Comparison of ENCODE assay signal across 17 cellular contexts in the genomic region with DNA sequence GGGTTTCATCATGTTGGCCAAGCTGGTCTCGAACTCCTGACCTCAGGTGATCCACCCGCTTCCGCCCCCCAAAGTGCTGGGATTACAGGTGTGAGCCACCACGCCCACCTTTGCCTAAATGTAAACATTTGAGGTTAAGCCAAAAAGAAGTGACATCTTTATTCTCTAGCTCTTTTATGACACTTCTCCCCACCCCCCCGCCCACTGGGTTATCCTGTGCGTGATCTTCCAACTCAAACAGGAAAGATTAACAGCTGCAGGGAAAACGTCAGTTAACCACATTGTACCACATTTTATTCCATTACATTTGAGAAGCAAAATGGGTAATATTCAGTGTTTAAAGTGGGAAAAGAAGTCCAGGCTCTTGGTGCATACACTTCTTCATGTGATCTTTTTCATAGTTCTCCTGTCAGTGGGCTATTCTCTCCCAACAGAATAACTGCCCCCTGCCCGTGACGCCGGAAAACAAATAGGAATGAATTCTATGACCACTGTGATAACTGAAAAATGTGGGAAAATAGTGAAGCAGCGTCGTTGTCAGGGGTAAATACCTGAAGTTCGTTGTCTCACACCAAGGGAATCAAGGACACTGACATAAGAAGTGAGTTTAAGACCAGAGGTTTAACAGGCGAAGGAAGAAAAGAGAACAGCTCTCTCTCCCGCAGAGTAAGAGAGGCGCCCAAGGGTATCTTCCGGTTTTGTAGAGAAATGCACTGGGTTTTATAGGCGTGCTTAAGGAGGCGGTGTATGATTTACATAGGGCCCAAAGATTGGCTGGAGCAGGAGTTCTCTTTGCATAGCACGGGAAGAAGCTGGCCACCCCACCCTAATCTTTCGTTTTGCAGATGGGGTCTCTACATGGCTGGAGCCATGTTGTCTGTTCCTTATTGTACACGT. TPM values are rescaled to one million over a fixed set of nuclear protein-coding genes. Genes with fewer than 3 reads are reported as not detected.
DNase-seq lines count a peak whose midpoint lies in the region; ATAC-seq and TF ChIP-seq lines count a peak whose summit lies in the region.
"Had no signal": no experiment of that assay in that cellular context is flagged by ENCODE, and none has a peak within 500 bp of the region (broad histone marks: within the 10 kb centered on the region; RNA-seq: fewer than 3 reads in every experiment).

No MANE protein-coding gene starts in this region.

- TF ChIP-seq POLR2A in breast epithelium (IDR thresholded peaks at IDR 0.05), result no peak

- peak; percentile 50 for DNase-seq in activated CD4-positive, alpha-beta memory T cell treated with anti-CD3 and anti-CD28 coated beads for 36 hours
- DNase-seq in activated CD4-positive, alpha-beta memory T cell treated with anti-CD3 and anti-CD28 coated beads, Interleukin-2, amount 10 ng/mL, durations not matched to agents 7 days and 5 days, result no peak
- peak; percentile 85 for DNase-seq in LHCN-M2 (ENCODE audit: low read depth)
- DNase-seq in SW480 (ENCODE audit: low spot score), result peak; percentile 55
- DNase-seq in foreskin melanocyte, result peak; percentile 75
- DNase-seq in breast epithelium (ENCODE audit: low spot score in 2 of 2), result no peak
- no peak for DNase-seq in progenitor cell of endocrine pancreas (ENCODE audit: low spot score, unreplicated experiment)
- DNase-seq: activated CD4-positive, CD25-positive, alpha-beta regulatory T cell; activated gamma-delta T cell; NCI-H1417 treated with DMSO at 0.1 percent for 48 hours; NCI-H524; nucleus accumbens; trophoblast cell had no signal

- H3K4me3 Mint-ChIP-seq in activated CD4-positive, alpha-beta memory T cell treated with anti-CD3 and anti-CD28 coated beads for 36 hours, result no peak overlapping the region
- H3K4me3 Mint-ChIP-seq in activated CD4-positive, alpha-beta memory T cell treated with anti-CD3 and anti-CD28 coated beads, Interleukin-2, amount 10 ng/mL, durations not matched to agents 7 days and 5 days, result no peak overlapping the region
- no peak overlapping the region for H3K4me3 Mint-ChIP-seq in progenitor cell of endocrine pancreas (ENCODE audit: low read depth)

- no peaks in the 10 kb centered on the region for H3K4me1 ChIP-seq in breast epithelium
- H3K4me1 ChIP-seq: gastroesophageal sphincter, SJCRH30 had no signal

- H3K36me3 Mint-ChIP-seq in activated CD4-positive, alpha-beta memory T cell treated with anti-CD3 and anti-CD28 coated beads for 36 hours, result no peaks in the 10 kb centered on the region
- H3K36me3 Mint-ChIP-seq in activated CD4-positive, alpha-beta memory T cell treated with anti-CD3 and anti-CD28 coated beads, Interleukin-2, amount 10 ng/mL, durations not matched to agents 7 days and 5 days (ENCODE audit: low read depth), result no peaks in the 10 kb centered on the region
- H3K36me3 Mint-ChIP-seq in progenitor cell of endocrine pancreas (ENCODE audit: insufficient read depth), result no peaks in the 10 kb centered on the region

- H3K27me3 ChIP-seq in breast epithelium, result no peaks in the 10 kb centered on the region
- H3K27me3 ChIP-seq: gastroesophageal sphincter, SJCRH30 had no signal

- no peaks in the 10 kb centered on the region for H3K27me3 Mint-ChIP-seq in activated CD4-positive, alpha-beta memory T cell treated with anti-CD3 and anti-CD28 coated beads for 36 hours
- no peaks in the 10 kb centered on the region for H3K27me3 Mint-ChIP-seq in activated CD4-positive, alpha-beta memory T cell treated with anti-CD3 and anti-CD28 coated beads, Interleukin-2, amount 10 ng/mL, durations not matched to agents 7 days and 5 days
- H3K27me3 Mint-ChIP-seq in progenitor cell of endocrine pancreas, result no peaks in the 10 kb centered on the region

- H3K27ac Mint-ChIP-seq in activated CD4-positive, alpha-beta memory T cell treated with anti-CD3 and anti-CD28 coated beads for 36 hours, result peak overlapping the region; percentile 46
- no peak overlapping the region for H3K27ac Mint-ChIP-seq in activated CD4-positive, alpha-beta memory T cell treated with anti-CD3 and anti-CD28 coated beads, Interleukin-2, amount 10 ng/mL, durations not matched to agents 7 days and 5 days
- H3K27ac Mint-ChIP-seq in progenitor cell of endocrine pancreas, result no peak overlapping the region

- peaks cover 18% of the 10 kb centered on the region for H3K4me1 Mint-ChIP-seq in activated CD4-positive, alpha-beta memory T cell treated with anti-CD3 and anti-CD28 coated beads for 36 hours (ENCODE audit: low read depth)
- peaks cover 11% of the 10 kb centered on the region for H3K4me1 Mint-ChIP-seq in activated CD4-positive, alpha-beta memory T cell treated with anti-CD3 and anti-CD28 coated beads, Interleukin-2, amount 10 ng/mL, durations not matched to agents 7 days and 5 days
- no peaks in the 10 kb centered on the region for H3K4me1 Mint-ChIP-seq in progenitor cell of endocrine pancreas (ENCODE audit: low read depth)

- no peak for TF ChIP-seq CTCF in breast epithelium (IDR thresholded peaks at IDR 0.05)
- no peak for TF ChIP-seq CTCF in progenitor cell of endocrine pancreas (IDR thresholded peaks at IDR 0.05; ENCODE audit: unreplicated experiment)

- intact Hi-C loops in activated CD4-positive, alpha-beta memory T cell treated with anti-CD3 and anti-CD28 coated beads for 36 hours (cut with micrococcal nuclease), result no loop called here
- intact Hi-C loops in breast epithelium (cut with DNase I; ENCODE audit: low total_unique reads), result no loop called here

- no peaks in the 10 kb centered on the region for H3K9me3 Mint-ChIP-seq in activated CD4-positive, alpha-beta memory T cell treated with anti-CD3 and anti-CD28 coated beads for 36 hours
- no peaks in the 10 kb centered on the region for H3K9me3 Mint-ChIP-seq in activated CD4-positive, alpha-beta memory T cell treated with anti-CD3 and anti-CD28 coated beads, Interleukin-2, amount 10 ng/mL, durations not matched to agents 7 days and 5 days
- no peaks in the 10 kb centered on the region for H3K9me3 Mint-ChIP-seq in progenitor cell of endocrine pancreas (ENCODE audit: low read depth)

- POLR2A ChIA-PET in activated CD4-positive, alpha-beta memory T cell treated with anti-CD3 and anti-CD28 coated beads for 36 hours (lab: Charles Lee), result interaction anchor here (1.2 kb wide), 1 partner anchor 9 kb away, joined by 4 read pairs; a partner anchor contains a TSS
- POLR2A ChIA-PET in activated CD4-positive, alpha-beta memory T cell treated with anti-CD3 and anti-CD28 coated beads, Interleukin-2, amount 10 ng/mL, durations not matched to agents 7 days and 5 days (lab: Charles Lee), result interaction anchor here (1.6 kb wide), 1 partner anchor 9 kb away, joined by 6 read pairs; a partner anchor contains a TSS

- no peak overlapping the region for H3K4me3 ChIP-seq in breast epithelium
- H3K4me3 ChIP-seq: gastroesophageal sphincter, SJCRH30, skin epidermis had no signal

- CTCF ChIA-PET in activated CD4-positive, alpha-beta memory T cell treated with anti-CD3 and anti-CD28 coated beads for 36 hours (lab: Charles Lee), result interaction anchor here (1.9 kb wide), 1 partner anchor 9 kb away, joined by 4 read pairs; a partner anchor contains a TSS
- CTCF ChIA-PET in activated CD4-positive, alpha-beta memory T cell treated with anti-CD3 and anti-CD28 coated beads, Interleukin-2, amount 10 ng/mL, durations not matched to agents 7 days and 5 days (lab: Charles Lee), result interaction anchor here (1.7 kb wide), 1 partner anchor 9 kb away, joined by 14 read pairs; a partner anchor contains a TSS

- H3K9me3 ChIP-seq in breast epithelium, result no peaks in the 10 kb centered on the region
- H3K9me3 ChIP-seq: gastroesophageal sphincter, SJCRH30 had no signal

- no peak for ATAC-seq in HG03159 (IDR thresholded peaks at IDR 0.05; ENCODE audit: unreplicated experiment)
- ATAC-seq: gastroesophageal sphincter had no signal

- H3K27ac ChIP-seq in breast epithelium, result no peak overlapping the region
- H3K27ac ChIP-seq: gastroesophageal sphincter, SJCRH30, skin epidermis had no signal

- no peaks in the 10 kb centered on the region for H3K36me3 ChIP-seq in breast epithelium
- H3K36me3 ChIP-seq: gastroesophageal sphincter, SJCRH30 had no signal

RNA-seq across cellular contexts. Expression of a gene that starts 9.7 kb away (rescaled TPM):
- 10 to 100 TPM; 19.2 to 19.7 TPM for total RNA-seq in activated CD4-positive, alpha-beta memory T cell treated with anti-CD3 and anti-CD28 coated beads for 36 hours
- 10 to 100 TPM; 11.8 to 12.0 TPM for total RNA-seq in activated CD4-positive, alpha-beta memory T cell treated with anti-CD3 and anti-CD28 coated beads, Interleukin-2, amount 10 ng/mL, durations not matched to agents 7 days and 5 days
- total RNA-seq in LHCN-M2 (2014; rRNA removed) (24.4 and 26.4 TPM in 2 replicates), breast epithelium (10 to 100 TPM; 13.9 to 20.3 (median 14.4) TPM), progenitor cell of endocrine pancreas (12.1 and 13.2 TPM in 2 replicates)
- 26.5 TPM for polyA plus RNA-seq in LHCN-M2 (2012)

RNA-seq across cellular contexts. Expression of a gene that starts 59.4 kb away (rescaled TPM):
- total RNA-seq in activated CD4-positive, alpha-beta memory T cell treated with anti-CD3 and anti-CD28 coated beads for 36 hours, result 10 to 100 TPM; 50.4 to 56.8 TPM
- 10 to 100 TPM; 68.2 to 70.1 TPM for total RNA-seq in activated CD4-positive, alpha-beta memory T cell treated with anti-CD3 and anti-CD28 coated beads, Interleukin-2, amount 10 ng/mL, durations not matched to agents 7 days and 5 days
- total RNA-seq in LHCN-M2 (2014; rRNA removed) (176 and 184 TPM in 2 replicates), breast epithelium (100 to 1,000 TPM; 165 to 386 (median 204) TPM), progenitor cell of endocrine pancreas (65.7 and 73.4 TPM in 2 replicates)
- polyA plus RNA-seq in LHCN-M2 (2012), result 54.1 TPM

Comparison
In these comparisons a context has a peak if more than half of its experiments do, and no peak if none do; other contexts are left out.
1. DNase-seq: peak in activated CD4-positive, alpha-beta memory T cell treated with anti-CD3 and anti-CD28 coated beads for 36 hours (single experiment), LHCN-M2 (single experiment), SW480 (single experiment) and foreskin melanocyte (single experiment); none in activated CD4-positive, alpha-beta memory T cell treated with anti-CD3 and anti-CD28 coated beads, Interleukin-2, amount 10 ng/mL, durations not matched to agents 7 days and 5 days (single experiment), breast epithelium (0 of 2) and progenitor cell of endocrine pancreas (single experiment).